ENCODE assay signal across 17 cellular contexts in genomic region chr1:244958593-244958992, GRCh38.
DNase-seq lines count a peak whose midpoint lies in the region; ATAC-seq and TF ChIP-seq lines count a peak whose summit lies in the region.
"Had no signal": no experiment of that assay in that cellular context is flagged by ENCODE, and none has a peak within 500 bp of the region (broad histone marks: within the 10 kb centered on the region; RNA-seq: fewer than 3 reads in every experiment).

No MANE protein-coding gene starts in this region.

- POLR2A ChIA-PET in HEK293T (lab: Yijun Ruan, JAX), result interaction anchor here (1.4 kb wide), 1 partner anchor 12 kb away, joined by 5 read pairs; a partner anchor contains a TSS

- H3K9me3 Mint-ChIP-seq in GM23338, result no peaks in the 10 kb centered on the region
- H3K9me3 Mint-ChIP-seq: CD4-positive, alpha-beta T cell; CD8-positive, alpha-beta T cell had no signal

- H3K27ac Mint-ChIP-seq in GM23338, result no peak overlapping the region; the same call in 1 of the 2 replicates
- H3K27ac Mint-ChIP-seq: CD4-positive, alpha-beta T cell; CD8-positive, alpha-beta T cell had no signal

- no peak for ATAC-seq in GM23338
- ATAC-seq: CD8-positive, alpha-beta T cell; GM12878 had no signal

- H3K27ac ChIP-seq in GM23338 (ENCODE audit: low read depth), result no peak overlapping the region
- H3K27ac ChIP-seq: C4-2B had no signal

- no peaks in the 10 kb centered on the region for H3K4me1 ChIP-seq in GM23338 (ENCODE audit: insufficient read depth)

- H2AFZ ChIP-seq in GM23338, result peak overlapping the region; percentile 56; the same call in 1 of the 2 replicates

- H3K36me3 ChIP-seq in GM23338 (ENCODE audit: insufficient read depth), result no peaks in the 10 kb centered on the region
- H3K36me3 ChIP-seq: BLaER1 treated with 17β-estradiol and CSF1 and Interleukin-3, amounts not matched to agents 10 nM and 100 nM had no signal

- H3K4me3 Mint-ChIP-seq in GM23338, result no peak overlapping the region
- H3K4me3 Mint-ChIP-seq: CD4-positive, alpha-beta T cell; CD8-positive, alpha-beta T cell had no signal

- H3K4me2 ChIP-seq in GM23338, result no peak overlapping the region

- no peaks in the 10 kb centered on the region for H4K20me1 ChIP-seq in GM23338 (replicated peaks; ENCODE audit: insufficient read depth)
- H4K20me1 ChIP-seq: BLaER1 treated with 17β-estradiol and CSF1 and Interleukin-3, amounts not matched to agents 10 nM and 100 nM had no signal

- H3K4me3 ChIP-seq in GM23338, result no peak overlapping the region
- H3K4me3 ChIP-seq: BLaER1 treated with 17β-estradiol and CSF1 and Interleukin-3, amounts not matched to agents 10 nM and 100 nM; GM12878 had no signal

- CTCF ChIA-PET in HEK293T (lab: Yijun Ruan, JAX), result interaction anchor here (0.6 to 0.8 kb wide), 2 partner anchors 18 to 148 kb away, joined by 3 read pairs; no protein-coding TSS in a partner anchor

- TF ChIP-seq CTCF in GM23338 (conservative IDR thresholded peaks at IDR 0.05; ENCODE audit: low read depth in 2 of 2), result no peak

- peaks cover 3% of the 10 kb centered on the region; the same call in 2 of the 3 replicates for H3K4me1 Mint-ChIP-seq in GM23338

- H3K79me2 ChIP-seq in GM23338 (replicated peaks; ENCODE audit: insufficient read depth), result no peaks in the 10 kb centered on the region

- H3K36me3 Mint-ChIP-seq in GM23338 (ENCODE audit: low read depth), result no peaks in the 10 kb centered on the region
- H3K36me3 Mint-ChIP-seq: CD8-positive, alpha-beta T cell had no signal

- no peaks in the 10 kb centered on the region for H3K9me2 ChIP-seq in GM23338 (ENCODE audit: insufficient read depth)

- DNase-seq in GM23338 (ENCODE audit: low spot score) (no peak), HEK293T (ENCODE audit: extremely low spot score) (no peak), LoVo (ENCODE audit: low spot score) (no peak), ecto neural progenitor cell (ENCODE audit: low spot score) (no peak), T-helper 1 cell (no peak)
- DNase-seq: 8988T; ACHN; Caco-2; Calu3; CD4-positive, alpha-beta T cell; CD8-positive, alpha-beta T cell; DMS79 treated with DMSO at 0.1 percent for 48 hours; EL; GDM1 had no signal

- H3K27me3 Mint-ChIP-seq in GM23338 (ENCODE audit: insufficient read depth, low read depth, poor library complexity), result no peaks in the 10 kb centered on the region
- H3K27me3 Mint-ChIP-seq: CD4-positive, alpha-beta T cell had no signal

- H3F3A ChIP-seq in GM23338 (replicated peaks; ENCODE audit: low read depth), result no peaks in the 10 kb centered on the region

- H3K27me3 ChIP-seq in GM23338 (ENCODE audit: insufficient read depth), result no peaks in the 10 kb centered on the region
- H3K27me3 ChIP-seq: BLaER1 treated with 17β-estradiol and CSF1 and Interleukin-3, amounts not matched to agents 10 nM and 100 nM had no signal

TF ChIP-seq in HEK293T, 16 proteins besides CTCF, POLR2A, EP300 and RAD21:
- TF ChIP-seq BHLHE40 (IDR thresholded peaks at IDR 0.05; ENCODE audit: borderline replicate concordance) (no peak), FOXA1 (IDR thresholded peaks at IDR 0.05) (no peak), FOXK2 (IDR thresholded peaks at IDR 0.05) (no peak), PKNOX1 (IDR thresholded peaks at IDR 0.05) (peak; percentile 75), SP1 (IDR thresholded peaks at IDR 0.05) (no peak)
